In the genomic region with DNA sequence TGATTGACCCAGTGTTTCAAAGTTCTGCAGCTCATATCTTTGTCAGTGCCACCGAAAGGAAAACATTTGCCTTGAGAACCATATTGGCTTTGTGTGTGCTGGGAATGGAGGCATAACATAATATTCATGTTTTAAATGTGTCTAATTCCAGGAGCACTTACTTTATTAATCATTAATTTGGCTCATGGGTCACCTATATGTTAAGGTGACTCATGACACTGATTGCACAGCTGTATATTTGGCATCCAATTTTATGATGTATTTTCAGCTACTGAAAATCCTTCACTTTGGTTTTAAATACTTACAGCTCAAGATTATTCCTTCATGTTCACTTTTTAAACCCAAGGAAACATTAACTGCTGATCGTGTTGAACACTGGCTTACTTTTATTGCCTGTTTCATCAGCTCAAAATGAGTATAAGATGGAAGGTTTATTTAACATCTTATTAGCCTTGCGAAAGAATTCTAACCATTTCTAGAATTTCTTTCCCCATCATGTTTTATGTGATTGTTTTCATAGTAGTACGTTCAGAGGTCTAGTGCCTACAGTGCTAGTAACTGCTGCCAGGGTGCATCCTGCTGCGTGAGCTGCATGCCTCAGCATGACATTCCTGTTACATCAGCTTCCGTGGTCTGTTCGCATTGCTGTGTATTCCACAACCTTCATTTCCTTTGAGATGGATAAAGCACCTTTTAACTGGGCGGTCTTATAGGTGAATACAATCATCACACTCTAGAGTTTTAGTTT, we compare ENCODE assay signal across 11 cellular contexts.
DNase-seq lines count a peak whose midpoint lies in the region; TF ChIP-seq lines count a peak whose summit lies in the region.
"Had no signal": no experiment of that assay in that cellular context is flagged by ENCODE, and none has a peak within 500 bp of the region (broad histone marks: within the 10 kb centered on the region; RNA-seq: fewer than 3 reads in every experiment).

No MANE protein-coding gene starts in this region.

- WGBS in HUES64, result 53% methylated on average over 6 of the region's 8 CpGs
- 89 to 92% (median 91%) methylated on average over 8 of the region's 8 CpGs for WGBS in adrenal gland, 4 donors

- H3K36me3 ChIP-seq in HUES64 (ENCODE audit: insufficient read depth, low read length), result peaks cover 69% of the 10 kb centered on the region
- H3K36me3 ChIP-seq in adrenal gland (replicated peaks in 1 of 2), result peaks cover 0 to 56% of the 10 kb centered on the region in 2 donors

- H3K4me1 ChIP-seq in HUES64 (ENCODE audit: insufficient read depth, low read length), result peaks cover 52% of the 10 kb centered on the region
- no peaks in the 10 kb centered on the region for H3K4me1 ChIP-seq in adrenal gland (replicated peaks in 1 of 2)

- H3K9me3 ChIP-seq in HUES64 (ENCODE audit: insufficient read depth, low read depth, low read length), result no peaks in the 10 kb centered on the region
- no peaks in the 10 kb centered on the region for H3K9me3 ChIP-seq in adrenal gland (replicated peaks in 1 of 3)

- TF ChIP-seq CTCF in adrenal gland (IDR thresholded peaks at IDR 0.05), result no peak

- TF ChIP-seq POLR2A in adrenal gland (IDR thresholded peaks at IDR 0.05), result no peak

- no peaks in the 10 kb centered on the region for H3K27me3 ChIP-seq in HUES64 (ENCODE audit: insufficient read depth, low read length)
- no peaks in the 10 kb centered on the region for H3K27me3 ChIP-seq in adrenal gland
- H3K27me3 ChIP-seq: cardiac muscle cell had no signal

- DNase-seq in AG20443 (ENCODE audit: low spot score) (peak; percentile 56), dedifferentiated amniotic fluid mesenchymal stem cell (ENCODE audit: extremely low spot score) (peak; percentile 95), lung microvascular endothelial cell (ENCODE audit: low read depth in 2 of 2) (peak; percentile 69 to 93), adrenal gland (no peak), putamen (ENCODE audit: low spot score) (no peak), GOT3 (lab: John Stamatoyannopoulos, UW) (no peak)
- DNase-seq in effector CD8-positive, alpha-beta T cell (lab: John Stamatoyannopoulos, UW), result no peak
- DNase-seq: activated CD4-positive, alpha-beta T cell treated with anti-CD3 and anti-CD28 coated beads, Interleukin-2, amount 50 U/mL, for 48 hours; NCI-H1105 had no signal

- H3K27ac ChIP-seq in HUES64 (ENCODE audit: low read depth, low read length) (peak overlapping the region; percentile 91), adrenal gland (no peak overlapping the region)
- H3K27ac ChIP-seq: cardiac muscle cell had no signal

- intact Hi-C loops in adrenal gland (cut with DNase I), result no loop called here

- H3K4me3 ChIP-seq in HUES64 (ENCODE audit: low read length) (no peak overlapping the region), adrenal gland (no peak overlapping the region)
- H3K4me3 ChIP-seq: cardiac muscle cell had no signal

- peak overlapping the region; percentile 53 for H3K9ac ChIP-seq in HUES64 (ENCODE audit: low read depth, low read length)

Comparison
In these comparisons a context has a peak if more than half of its experiments do, and no peak if none do; other contexts are left out.
1. DNase-seq: peak in AG20443 (single experiment), dedifferentiated amniotic fluid mesenchymal stem cell (single experiment) and lung microvascular endothelial cell (2 of 2); none in adrenal gland (0 of 7), effector CD8-positive, alpha-beta T cell (single experiment), putamen (single experiment) and GOT3 (single experiment).